ENCODE assay signal across 18 cellular contexts in genomic region chr11:68194675-68195294, GRCh38. TPM values are rescaled to one million over a fixed set of nuclear protein-coding genes. Genes with fewer than 3 reads are reported as not detected.
A peak's percentile ranks its signal among the peaks of the same experiment; 100 is the strongest.
DNase-seq lines count a peak whose midpoint lies in the region; ATAC-seq and TF ChIP-seq lines count a peak whose summit lies in the region.
"Had no signal": no experiment of that assay in that cellular context is flagged by ENCODE, and none has a peak within 500 bp of the region (broad histone marks: within the 10 kb centered on the region; RNA-seq: fewer than 3 reads in every experiment).

No MANE protein-coding gene starts in this region.

- 81% methylated on average over 3 of the region's 3 CpGs for WGBS in thyroid gland, 2 donors
- 89% methylated on average over 3 of the region's 3 CpGs for WGBS in suprapubic skin

- H3K27ac ChIP-seq in BLaER1 (no peak overlapping the region), Karpas-422 (ENCODE audit: low read length) (peak overlapping the region; percentile 75), OCI-LY7 (ENCODE audit: low read depth, low read length, poor library complexity, severe bottlenecking) (peak overlapping the region; percentile 18), thyroid gland (no peak overlapping the region), suprapubic skin (no peak overlapping the region)
- H3K27ac ChIP-seq: GM23248 had no signal

- H3K4me3 ChIP-seq in BLaER1, result no peak overlapping the region
- no peak overlapping the region for H3K4me3 ChIP-seq in Karpas-422 (ENCODE audit: low read length)
- H3K4me3 ChIP-seq in OCI-LY7 (ENCODE audit: low read depth, low read length, poor library complexity, severe bottlenecking), result no peak overlapping the region
- H3K4me3 ChIP-seq in thyroid gland (replicated peaks in 1 of 3), result no peak overlapping the region
- H3K4me3 ChIP-seq in suprapubic skin, result no peak overlapping the region
- H3K4me3 ChIP-seq: GM12878, GM23248, HAP-1 had no signal

- TF ChIP-seq CTCF in OCI-LY7 (conservative IDR thresholded peaks at IDR 0.05; ENCODE audit: low read length), result no peak
- no peak for TF ChIP-seq CTCF in thyroid gland (IDR thresholded peaks at IDR 0.05)
- TF ChIP-seq CTCF in suprapubic skin (IDR thresholded peaks at IDR 0.05), result no peak

- H3K27me3 ChIP-seq in BLaER1 (no peaks in the 10 kb centered on the region), Karpas-422 (ENCODE audit: low read length) (no peaks in the 10 kb centered on the region), thyroid gland (no peaks in the 10 kb centered on the region), suprapubic skin (no peaks in the 10 kb centered on the region)
- H3K27me3 ChIP-seq: BE2C had no signal

- H3K36me3 ChIP-seq in BLaER1 (peaks cover 17% of the 10 kb centered on the region; the same call in 1 of the 2 replicates), Karpas-422 (ENCODE audit: insufficient read depth, low read length) (no peaks in the 10 kb centered on the region), OCI-LY7 (ENCODE audit: insufficient read depth, low read length) (no peaks in the 10 kb centered on the region; the same call in 1 of the 2 replicates), thyroid gland (no peaks in the 10 kb centered on the region), suprapubic skin (no peaks in the 10 kb centered on the region)
- H3K36me3 ChIP-seq: HAP-1 had no signal

- H3K9me3 ChIP-seq in BLaER1 (no peaks in the 10 kb centered on the region), Karpas-422 (ENCODE audit: low read length) (no peaks in the 10 kb centered on the region), OCI-LY7 (ENCODE audit: low read length) (no peaks in the 10 kb centered on the region), thyroid gland (no peaks in the 10 kb centered on the region), suprapubic skin (no peaks in the 10 kb centered on the region)
- H3K9me3 ChIP-seq: BE2C, HAP-1 had no signal

- no peaks in the 10 kb centered on the region for H3K9me2 ChIP-seq in Karpas-422 (replicated peaks; ENCODE audit: insufficient read depth, low read length)
- no peaks in the 10 kb centered on the region for H3K9me2 ChIP-seq in OCI-LY7 (ENCODE audit: insufficient read depth, low read length)

- H3K9ac ChIP-seq in BLaER1 (no peak overlapping the region), Karpas-422 (ENCODE audit: low read length) (no peak overlapping the region)
- H3K9ac ChIP-seq: GM23248 had no signal

- H4K20me1 ChIP-seq in BLaER1, result peaks cover 100% of the 10 kb centered on the region
- H4K20me1 ChIP-seq in Karpas-422 (ENCODE audit: insufficient read depth, low read depth, low read length), result 0 out of 2 replicates have a peak, but pooled peaks cover 8% of the 10 kb centered on the region
- H4K20me1 ChIP-seq in OCI-LY7 (ENCODE audit: insufficient read depth, low read length), result no peaks in the 10 kb centered on the region

- intact Hi-C loops in OCI-LY7 (cut with micrococcal nuclease; ENCODE audit: unreplicated experiment), result no loop called here
- intact Hi-C loops in thyroid gland (cut with DNase I), result no loop called here

- TF ChIP-seq EP300 in suprapubic skin (IDR thresholded peaks at IDR 0.05), result no peak

- CTCF ChIA-PET in OCI-LY7 (lab: Charles Lee; ENCODE audit: unreplicated experiment), result no interaction called here

- POLR2A ChIA-PET in OCI-LY7 (lab: Charles Lee), result interaction anchor here (0.9 to 1.7 kb wide), 2 partner anchors 9 to 35 kb away, joined by 3 to 7 read pairs; no protein-coding TSS in a partner anchor

- DNase-seq in Karpas-422, result peak; percentile 52
- DNase-seq in OCI-LY7 (ENCODE audit: low spot score), result peak; percentile 40
- DNase-seq in thyroid gland, result peak; percentile 50 to 58
- DNase-seq in suprapubic skin (ENCODE audit: low spot score in 2 of 2), result no peak
- DNase-seq in SK-N-DZ (ENCODE audit: low spot score), result no peak
- no peak for DNase-seq in NCI-H1105 (lab: John Stamatoyannopoulos, UW)
- DNase-seq: BE2C; Calu3; CD8-positive, alpha-beta T cell; DMS 273 treated with DMSO at 0.1 percent for 48 hours; DMS53; DND-41; EL; GM23248 had no signal

- no peak overlapping the region for H2AFZ ChIP-seq in Karpas-422 (ENCODE audit: low read length)
- H2AFZ ChIP-seq in OCI-LY7 (ENCODE audit: low read length), result no peak overlapping the region
- H2AFZ ChIP-seq: GM23248 had no signal

- H3K79me2 ChIP-seq in Karpas-422 (ENCODE audit: low read length), result peaks cover 99% of the 10 kb centered on the region
- H3K79me2 ChIP-seq in OCI-LY7 (ENCODE audit: insufficient read depth, low read depth, low read length), result peaks cover 68% of the 10 kb centered on the region

- TF ChIP-seq POLR2A in thyroid gland (IDR thresholded peaks at IDR 0.05), result no peak
- TF ChIP-seq POLR2A in suprapubic skin (IDR thresholded peaks at IDR 0.05), result no peak

- peaks cover 68% of the 10 kb centered on the region for H3K4me1 ChIP-seq in BLaER1
- H3K4me1 ChIP-seq in Karpas-422 (ENCODE audit: low read length), result peaks cover 58% of the 10 kb centered on the region
- peaks cover 45% of the 10 kb centered on the region for H3K4me1 ChIP-seq in OCI-LY7 (ENCODE audit: insufficient read depth, low read length, poor library complexity, severe bottlenecking)
- peaks cover 50 to 64% of the 10 kb centered on the region in 2 donors for H3K4me1 ChIP-seq in thyroid gland
- peaks cover 20% of the 10 kb centered on the region for H3K4me1 ChIP-seq in suprapubic skin
- H3K4me1 ChIP-seq: BE2C had no signal

- no peak for ATAC-seq in GM18861 (IDR thresholded peaks at IDR 0.05; ENCODE audit: unreplicated experiment)
- ATAC-seq: CD8-positive, alpha-beta T cell; GM12878 had no signal

- no TSS peak for BruUV-seq in OCI-LY7 (replicated peaks; lab: Mats Ljungman, UMichigan)

- H3K4me2 ChIP-seq in BLaER1 (peak overlapping the region; percentile 50), Karpas-422 (ENCODE audit: low read depth, low read length, poor library complexity, severe bottlenecking) (peak overlapping the region; percentile 14), OCI-LY7 (ENCODE audit: low read length) (peak overlapping the region; percentile 35)

RNA-seq across cellular contexts. Expression of gene KMT5B, which starts 18.3 kb away (rescaled TPM):
- total RNA-seq in Karpas-422 (2014; rRNA removed; shearing (Covaris generic); ENCODE audit: low replicate concordance), result 20.9 and 21.2 TPM in 2 replicates
- total RNA-seq in OCI-LY7 (2014; rRNA removed; shearing (Covaris generic)), result 13.9 and 14.3 TPM in 2 replicates
- total RNA-seq in OCI-LY7 (2022) (26.3 and 28.8 TPM in 2 replicates), thyroid gland (10 to 100 TPM; 57.4 to 84.2 (median 67.4) TPM), suprapubic skin (10 to 100 TPM; 27.2 to 40.5 (median 33.3) TPM)
- polyA plus RNA-seq in SK-N-DZ (2014; cell fraction: cytosol; rRNA removed), result 34.8 and 41.5 TPM in 2 replicates
- polyA plus RNA-seq in SK-N-DZ (2014; cell fraction: nucleus; rRNA removed), result 38.9 and 45.3 TPM in 2 replicates

Comparison
In these comparisons a context has a peak if more than half of its experiments do, and no peak if none do; other contexts are left out.
1. H3K27ac ChIP-seq: peak in Karpas-422 (single experiment) and OCI-LY7 (single experiment); none in BLaER1 (single experiment), thyroid gland (0 of 3) and suprapubic skin (single experiment).
2. DNase-seq: peak in Karpas-422 (single experiment), OCI-LY7 (single experiment) and thyroid gland (2 of 2); none in suprapubic skin (0 of 2), SK-N-DZ (single experiment) and NCI-H1105 (single experiment).
3. Peak in every context shown above with its lines, with median percentiles within 50 percentile points of each other: H3K4me2 ChIP-seq.